Comparison of ENCODE assay signal across 1 cellular context in genomic region chr6:18412644-18413043, GRCh38.
TF ChIP-seq lines count a peak whose summit lies in the region.

No MANE protein-coding gene starts in this region.

TF ChIP-seq in HepG2, 621 proteins besides CTCF, POLR2A, EP300 and RAD21:
- TF ChIP-seq KLF15 (CRISPR knock-in tag; IDR thresholded peaks at IDR 0.05; ENCODE audit: borderline replicate concordance), result no peak
